8 cellular contexts compared by ENCODE assay signal in genomic region chr20:1503564-1504227, GRCh38. TPM values are rescaled to one million over a fixed set of nuclear protein-coding genes. Genes with fewer than 3 reads are reported as not detected.
DNase-seq lines count a peak whose midpoint lies in the region; ATAC-seq and TF ChIP-seq lines count a peak whose summit lies in the region.

No MANE protein-coding gene starts in this region.

- peak; percentile 77 for DNase-seq in GM13976 (ENCODE audit: low spot score)
- DNase-seq in NCI-H128 (lab: John Stamatoyannopoulos, UW; ENCODE audit: unreplicated experiment) = peak; percentile 13
- peak; percentile 53 for DNase-seq in SKM-1 (lab: John Stamatoyannopoulos, UW; ENCODE audit: unreplicated experiment)
- DNase-seq in activated naive CD4-positive, alpha-beta T cell treated with anti-CD3 and anti-CD28 coated beads, Interleukin-2, amount 50 U/mL, for 72 hours (ENCODE audit: low spot score in 2 of 2) = peak; percentile 71 to 75
- DNase-seq in Right ventricle myocardium superior = peak; percentile 76
- DNase-seq in pulmonary artery endothelial cell (ENCODE audit: low read depth, low spot score) = peak; percentile 80
- no peak for DNase-seq in cortex of kidney (lab: John Stamatoyannopoulos, UW)

- intact Hi-C loops in Right ventricle myocardium superior (cut with DNase I) = no loop called here

- no peaks in the 10 kb centered on the region for H3K9me3 Mint-ChIP-seq in activated naive CD4-positive, alpha-beta T cell treated with anti-CD3 and anti-CD28 coated beads, Interleukin-2, amount 50 U/mL, for 72 hours

- H3K36me3 Mint-ChIP-seq in activated naive CD4-positive, alpha-beta T cell treated with anti-CD3 and anti-CD28 coated beads, Interleukin-2, amount 50 U/mL, for 72 hours = peaks cover 0 to 7% of the 10 kb centered on the region in 2 donors

- ATAC-seq in HG02798 (IDR thresholded peaks at IDR 0.05; ENCODE audit: poor library complexity, unreplicated experiment) (peak; percentile 95), Right ventricle myocardium superior (ENCODE audit: poor library complexity) (peak; percentile 94)
- ATAC-seq in activated naive CD4-positive, alpha-beta T cell treated with anti-CD3 and anti-CD28 coated beads, Interleukin-2, amount 50 U/mL, for 72 hours = peak; percentile 100

- peak; percentile 96 for TF ChIP-seq CTCF in GM13976 (IDR thresholded peaks at IDR 0.05; ENCODE audit: borderline replicate concordance, control extremely low read depth, extremely low read depth, insufficient read depth, missing control alignments)

- in situ Hi-C loops in GM13976 (cut with MboI; ENCODE audit: low sequenced_read_pairs, unreplicated experiment) = no loop called here

- H3K27ac Mint-ChIP-seq in activated naive CD4-positive, alpha-beta T cell treated with anti-CD3 and anti-CD28 coated beads, Interleukin-2, amount 50 U/mL, for 72 hours = peak overlapping the region in 1 of 2 donors; percentile 45

RNA-seq across cellular contexts. Expression of gene SIRPB2, which starts 12.5 kb away (rescaled TPM):
- total RNA-seq in activated naive CD4-positive, alpha-beta T cell treated with anti-CD3 and anti-CD28 coated beads, Interleukin-2, amount 50 U/mL, for 72 hours = not detected
- total RNA-seq in Right ventricle myocardium superior (3.1 TPM), pulmonary artery endothelial cell (1.2 and 1.6 TPM in 2 replicates)

RNA-seq across cellular contexts. Expression of gene NSFL1C, which starts 37.0 kb away (rescaled TPM):
- total RNA-seq in activated naive CD4-positive, alpha-beta T cell treated with anti-CD3 and anti-CD28 coated beads, Interleukin-2, amount 50 U/mL, for 72 hours = 10 to 100 TPM; 40.1 to 70.1 TPM
- total RNA-seq in Right ventricle myocardium superior (55.8 TPM), pulmonary artery endothelial cell (34.4 and 44.3 TPM in 2 replicates)

RNA-seq across cellular contexts. Expression of gene SIRPD, which starts 53.8 kb away (rescaled TPM):
- total RNA-seq in activated naive CD4-positive, alpha-beta T cell treated with anti-CD3 and anti-CD28 coated beads, Interleukin-2, amount 50 U/mL, for 72 hours = not detected
- total RNA-seq in Right ventricle myocardium superior (not detected), pulmonary artery endothelial cell (not detected in 2 replicates)
